In genomic region chr15:34802371-34802770, GRCh38 we compare ENCODE assay signal across 33 cellular contexts. TPM values are rescaled to one million over a fixed set of nuclear protein-coding genes. Genes with fewer than 3 reads are reported as not detected.
"Had no signal": no experiment of that assay in that cellular context is flagged by ENCODE, and none has a peak within 500 bp of the region (broad histone marks: within the 10 kb centered on the region; RNA-seq: fewer than 3 reads in every experiment).

No MANE protein-coding gene starts in this region.

- H3K36me3 ChIP-seq: neutrophil, ovary, right lobe of liver, sigmoid colon, stomach, thoracic aorta, thyroid gland, tibial nerve, upper lobe of left lung, vagina had no signal

- H3K9ac ChIP-seq: parathyroid adenoma had no signal

- H3K4me3 ChIP-seq: ovary, psoas muscle, right lobe of liver, sigmoid colon, skin epidermis, stomach, thoracic aorta, thyroid gland, tibial nerve, upper lobe of left lung, vagina had no signal

- H3K27ac ChIP-seq: neutrophil, ovary, psoas muscle, right lobe of liver, sigmoid colon, skin epidermis, stomach, thoracic aorta, thyroid gland, tibial nerve, upper lobe of left lung, vagina had no signal

- H3K27me3 ChIP-seq: ovary, sigmoid colon, thyroid gland, tibial nerve, upper lobe of left lung, vagina had no signal

- H3K27ac Mint-ChIP-seq: naive thymus-derived CD4-positive, alpha-beta T cell; natural killer cell; nephron progenitor cell; progenitor cell of endocrine pancreas; stimulated activated effector memory CD8-positive, alpha-beta T cell treated with anti-CD3 and anti-CD28 coated beads, Interleukin-12 subunit alpha, Interleukin-12 subunit beta, amount 100 ng/mL, for 72 hours; stimulated activated naive B cell treated with anti-CD40 and anti-IgM and Interleukin-4, amounts not matched to agents 10 μg/mL and 1 μg/mL and 100 μg/mL, for 72 hours; stimulated activated naive CD8-positive, alpha-beta T cell treated with anti-CD3 and anti-CD28 coated beads, Interleukin-15, Interleukin-2, amounts not matched to agents 100 ng/mL and 50 ng/mL, for 24 hours had no signal

- H3K36me3 Mint-ChIP-seq: naive thymus-derived CD4-positive, alpha-beta T cell; natural killer cell; stimulated activated effector memory CD8-positive, alpha-beta T cell treated with anti-CD3 and anti-CD28 coated beads, Interleukin-12 subunit alpha, Interleukin-12 subunit beta, amount 100 ng/mL, for 72 hours had no signal

- H3K9me3 ChIP-seq: neutrophil, ovary, psoas muscle, right lobe of liver, sigmoid colon, thoracic aorta, thyroid gland, upper lobe of left lung, vagina had no signal

- H3K4me1 ChIP-seq: right lobe of liver, upper lobe of left lung, vagina had no signal

- ATAC-seq: naive thymus-derived CD4-positive, alpha-beta T cell; natural killer cell; psoas muscle; right cardiac atrium; right lobe of liver; stimulated activated effector memory CD8-positive, alpha-beta T cell treated with anti-CD3 and anti-CD28 coated beads, Interleukin-12 subunit alpha, Interleukin-12 subunit beta, amount 100 ng/mL, for 72 hours; stimulated activated naive B cell treated with anti-CD40 and anti-IgM and Interleukin-4, amounts not matched to agents 10 μg/mL and 1 μg/mL and 100 μg/mL, for 72 hours had no signal

- H2AFZ ChIP-seq: parathyroid adenoma had no signal

- H3K4me1 Mint-ChIP-seq: naive thymus-derived CD4-positive, alpha-beta T cell; natural killer cell; stimulated activated effector memory CD8-positive, alpha-beta T cell treated with anti-CD3 and anti-CD28 coated beads, Interleukin-12 subunit alpha, Interleukin-12 subunit beta, amount 100 ng/mL, for 72 hours; stimulated activated naive B cell treated with anti-CD40 and anti-IgM and Interleukin-4, amounts not matched to agents 10 μg/mL and 1 μg/mL and 100 μg/mL, for 72 hours had no signal

- H3K9me3 Mint-ChIP-seq: neural crest cell had no signal

- DNase-seq: naive thymus-derived CD4-positive, alpha-beta T cell; natural killer cell; nephron progenitor cell; nucleus accumbens; ovary; posterior cingulate gyrus; psoas muscle; right cardiac atrium; right lobe of liver; sigmoid colon; stimulated activated CD4-positive, alpha-beta T cell treated with anti-CD3 and anti-CD28 coated beads, Interleukin-15, amount 100 ng/mL, for 24 hours; stimulated activated CD4-positive, alpha-beta T cell treated with anti-CD3 and anti-CD28 coated beads, Interleukin-2, amount 100 ng/mL, for 24 hours; stimulated activated CD4-positive, alpha-beta T cell treated with anti-CD3 and anti-CD28 coated beads, Interleukin-2, amount 100 ng/mL, for 48 hours; stimulated activated CD4-positive, alpha-beta T cell treated with anti-CD3 and anti-CD28 coated beads, Interleukin-4, amount 100 ng/mL, for 24 hours; stimulated activated naive B cell treated with anti-CD40 and anti-IgM and Interleukin-4, amounts not matched to agents 10 μg/mL and 1 μg/mL and 100 μg/mL, for 72 hours; stimulated activated naive CD4-positive, alpha-beta T cell treated with Interleukin-2 at 50 U/mL for 16 hours; stomach; thyroid gland; upper lobe of left lung had no signal

- H3K79me2 ChIP-seq: parathyroid adenoma had no signal

- H3K4me3 Mint-ChIP-seq: naive thymus-derived CD4-positive, alpha-beta T cell; natural killer cell; nephron progenitor cell; neural crest cell; stimulated activated effector memory CD8-positive, alpha-beta T cell treated with anti-CD3 and anti-CD28 coated beads, Interleukin-12 subunit alpha, Interleukin-12 subunit beta, amount 100 ng/mL, for 72 hours; stimulated activated naive B cell treated with anti-CD40 and anti-IgM and Interleukin-4, amounts not matched to agents 10 μg/mL and 1 μg/mL and 100 μg/mL, for 72 hours; stimulated activated naive CD8-positive, alpha-beta T cell treated with anti-CD3 and anti-CD28 coated beads, Interleukin-15, Interleukin-2, amounts not matched to agents 100 ng/mL and 50 ng/mL, for 24 hours had no signal

RNA-seq across cellular contexts. Expression of gene ACTC1, which starts 7.0 kb away (rescaled TPM):
- total RNA-seq: naive thymus-derived CD4-positive, alpha-beta T cell; natural killer cell; renal cortical epithelial cell; upper lobe of left lung had no signal
- polyA plus RNA-seq: naive thymus-derived CD4-positive, alpha-beta T cell had no signal

RNA-seq across cellular contexts. Expression of gene GJD2, which starts 47.6 kb away (rescaled TPM):
- total RNA-seq: naive thymus-derived CD4-positive, alpha-beta T cell; natural killer cell; omental fat pad; ovary; psoas muscle; renal cortical epithelial cell; right lobe of liver; subcutaneous adipose tissue; thoracic aorta; thyroid gland; tibial nerve; upper lobe of left lung; ureter; vagina had no signal
- polyA plus RNA-seq: naive thymus-derived CD4-positive, alpha-beta T cell; ovary; psoas muscle; sigmoid colon; stomach had no signal
